ENCODE assay signal across 18 cellular contexts in genomic region chr17:57262557-57262956, GRCh38.
"Had no signal": no experiment of that assay in that cellular context is flagged by ENCODE, and none has a peak within 500 bp of the region (broad histone marks: within the 10 kb centered on the region; RNA-seq: fewer than 3 reads in every experiment).

No MANE protein-coding gene starts in this region.

- H3K27ac ChIP-seq: ascending aorta, breast epithelium, thoracic aorta had no signal

- H3K9me3 Mint-ChIP-seq: activated CD4-positive, alpha-beta memory T cell treated with anti-CD3 and anti-CD28 coated beads, Interleukin-2, amount 10 ng/mL, durations not matched to agents 7 days and 5 days; activated naive CD4-positive, alpha-beta T cell treated with anti-CD3 and anti-CD28 coated beads for 36 hours; activated naive CD8-positive, alpha-beta T cell treated with anti-CD3 and anti-CD28 coated beads, Interleukin-2, amount 50 U/mL, for 24 hours; dendritic cell treated with granulocyte-macrophage colony-stimulating factor and Interleukin-4, amounts not matched to agents 40 ng/mL and 50 ng/mL, for 4 days; naive thymus-derived CD8-positive, alpha-beta T cell; stimulated activated naive B cell treated with anti-CD40 and anti-IgM and Interleukin-4, amounts not matched to agents 10 μg/mL and 1 μg/mL and 100 μg/mL, for 72 hours; T-cell had no signal

- H3K27me3 ChIP-seq: ascending aorta, breast epithelium had no signal

- H3K27me3 Mint-ChIP-seq: activated CD4-positive, alpha-beta memory T cell treated with anti-CD3 and anti-CD28 coated beads, Interleukin-2, amount 10 ng/mL, durations not matched to agents 7 days and 5 days; activated CD8-positive, alpha-beta memory T cell treated with anti-CD3 and anti-CD28 coated beads, Interleukin-2, amount 10 ng/mL, durations not matched to agents 7 days and 5 days; activated naive CD8-positive, alpha-beta T cell treated with anti-CD3 and anti-CD28 coated beads, Interleukin-2, amount 50 U/mL, for 24 hours; naive thymus-derived CD8-positive, alpha-beta T cell; stimulated activated naive B cell treated with anti-CD40 and anti-IgM and Interleukin-4, amounts not matched to agents 10 μg/mL and 1 μg/mL and 100 μg/mL, for 72 hours; T-cell had no signal

- H3K4me3 ChIP-seq: ascending aorta, breast epithelium, thoracic aorta had no signal

- H3K27ac Mint-ChIP-seq: activated CD4-positive, alpha-beta memory T cell treated with anti-CD3 and anti-CD28 coated beads, Interleukin-2, amount 10 ng/mL, durations not matched to agents 7 days and 5 days; activated CD8-positive, alpha-beta memory T cell treated with anti-CD3 and anti-CD28 coated beads, Interleukin-2, amount 10 ng/mL, durations not matched to agents 7 days and 5 days; activated naive CD4-positive, alpha-beta T cell treated with anti-CD3 and anti-CD28 coated beads for 36 hours; activated naive CD8-positive, alpha-beta T cell treated with anti-CD3 and anti-CD28 coated beads, Interleukin-2, amount 50 U/mL, for 24 hours; dendritic cell treated with granulocyte-macrophage colony-stimulating factor and Interleukin-4, amounts not matched to agents 40 ng/mL and 50 ng/mL, for 4 days; stimulated activated naive B cell treated with anti-CD40 and anti-IgM and Interleukin-4, amounts not matched to agents 10 μg/mL and 1 μg/mL and 100 μg/mL, for 72 hours; T-cell had no signal

- H3K9me3 ChIP-seq: ascending aorta, breast epithelium, thoracic aorta had no signal

- DNase-seq: activated CD4-positive, alpha-beta memory T cell treated with anti-CD3 and anti-CD28 coated beads, Interleukin-2, amount 10 ng/mL, durations not matched to agents 7 days and 5 days; activated CD4-positive, alpha-beta T cell treated with anti-CD3 and anti-CD28 coated beads for 48 hours; activated CD4-positive, CD25-positive, alpha-beta regulatory T cell; activated CD8-positive, alpha-beta memory T cell treated with anti-CD3 and anti-CD28 coated beads, Interleukin-2, amount 10 ng/mL, durations not matched to agents 7 days and 5 days; activated naive CD4-positive, alpha-beta T cell treated with anti-CD3 and anti-CD28 coated beads for 36 hours; activated naive CD8-positive, alpha-beta T cell treated with anti-CD3 and anti-CD28 coated beads, Interleukin-2, amount 50 U/mL, for 24 hours; cerebellar nuclear complex; effector memory CD4-positive, alpha-beta T cell; mesendoderm; naive thymus-derived CD8-positive, alpha-beta T cell; nucleus accumbens; stimulated activated naive B cell treated with anti-CD40 and anti-IgM and Interleukin-4, amounts not matched to agents 10 μg/mL and 1 μg/mL and 100 μg/mL, for 72 hours; T-cell; T-helper 9 cell had no signal

- H3K4me3 Mint-ChIP-seq: activated CD4-positive, alpha-beta memory T cell treated with anti-CD3 and anti-CD28 coated beads, Interleukin-2, amount 10 ng/mL, durations not matched to agents 7 days and 5 days; activated CD8-positive, alpha-beta memory T cell treated with anti-CD3 and anti-CD28 coated beads, Interleukin-2, amount 10 ng/mL, durations not matched to agents 7 days and 5 days; activated naive CD4-positive, alpha-beta T cell treated with anti-CD3 and anti-CD28 coated beads for 36 hours; activated naive CD8-positive, alpha-beta T cell treated with anti-CD3 and anti-CD28 coated beads, Interleukin-2, amount 50 U/mL, for 24 hours; dendritic cell treated with granulocyte-macrophage colony-stimulating factor and Interleukin-4, amounts not matched to agents 40 ng/mL and 50 ng/mL, for 4 days; stimulated activated naive B cell treated with anti-CD40 and anti-IgM and Interleukin-4, amounts not matched to agents 10 μg/mL and 1 μg/mL and 100 μg/mL, for 72 hours had no signal

- H3K36me3 ChIP-seq: breast epithelium had no signal

- ATAC-seq: activated CD8-positive, alpha-beta memory T cell treated with anti-CD3 and anti-CD28 coated beads, Interleukin-2, amount 10 ng/mL, durations not matched to agents 7 days and 5 days; activated naive CD8-positive, alpha-beta T cell treated with anti-CD3 and anti-CD28 coated beads, Interleukin-2, amount 50 U/mL, for 24 hours; naive thymus-derived CD8-positive, alpha-beta T cell; stimulated activated naive B cell treated with anti-CD40 and anti-IgM and Interleukin-4, amounts not matched to agents 10 μg/mL and 1 μg/mL and 100 μg/mL, for 72 hours; T-cell had no signal
